1 cellular context compared by ENCODE assay signal in the genomic region with DNA sequence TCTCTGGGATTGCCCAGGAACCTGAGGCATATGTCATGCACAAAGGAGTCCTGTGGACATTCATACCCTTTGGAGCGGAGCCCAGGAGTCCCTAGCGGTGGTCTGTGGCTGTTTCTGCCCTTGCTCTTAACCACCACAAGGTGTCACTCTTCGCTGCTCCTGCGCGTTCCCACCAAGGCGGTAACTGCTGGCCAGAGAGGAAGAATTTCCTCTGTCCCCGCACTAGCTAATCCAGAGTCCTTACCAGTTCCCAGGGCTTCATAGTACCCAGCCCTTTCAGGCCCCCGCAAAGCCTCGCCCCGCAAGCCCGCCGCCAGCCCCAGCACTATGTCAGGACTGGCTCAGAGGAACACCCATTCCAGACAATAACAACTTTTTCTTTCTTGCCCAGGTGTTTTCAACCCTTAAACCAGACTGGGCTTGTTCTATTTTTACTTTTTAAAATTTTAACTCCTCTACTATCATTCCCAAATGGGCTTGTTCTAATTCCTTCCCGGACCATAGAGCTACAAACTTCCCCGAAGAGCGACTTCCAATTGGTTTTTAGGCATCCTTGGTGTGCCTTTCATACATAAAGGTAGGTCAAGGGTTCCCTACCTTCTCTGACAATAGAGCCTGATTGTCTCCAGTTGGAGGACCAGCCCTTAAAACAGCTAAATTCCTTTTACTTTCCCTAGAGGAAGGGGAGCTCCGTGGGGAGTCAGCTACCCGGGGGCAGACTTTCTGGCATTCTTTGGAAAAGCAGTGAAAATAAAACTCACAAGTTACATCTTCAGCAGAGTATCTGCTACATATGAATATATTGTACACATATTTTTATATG.
A peak's percentile ranks its signal among the peaks of the same experiment; 100 is the strongest.
TF ChIP-seq lines count a peak whose summit lies in the region.

No MANE protein-coding gene starts in this region.

TF ChIP-seq in K562, 482 proteins besides CTCF, POLR2A, EP300 and RAD21 (continued from another document and continues in another):
- TF ChIP-seq KLF10 (CRISPR knock-in tag; IDR thresholded peaks at IDR 0.05) (no peak), ZNF586 (CRISPR knock-in tag; conservative IDR thresholded peaks at IDR 0.05) (no peak), MAFG (tag; conservative IDR thresholded peaks at IDR 0.05) (no peak), TBL1XR1 (IDR thresholded peaks at IDR 0.05; ENCODE audit: low read length in 2 of 2) (no peak), ESRRA (IDR thresholded peaks at IDR 0.05; ENCODE audit: borderline replicate concordance, low read depth) (peak; percentile 29; the same call in 1 of the 2 replicates), CSDE1 (IDR thresholded peaks at IDR 0.05) (no peak), PRPF4 (IDR thresholded peaks at IDR 0.05; ENCODE audit: insufficient read depth, low read depth, low read length, poor library complexity, severe bottlenecking) (no peak), CBFB (CRISPR knock-in tag; IDR thresholded peaks at IDR 0.05) (no peak), ZNF324 (CRISPR knock-in tag; IDR thresholded peaks at IDR 0.05) (no peak), LCOR (CRISPR knock-in tag; IDR thresholded peaks at IDR 0.05) (0 out of 2 replicates have a peak, but pooled peaks have one; percentile 13), ASH1L (IDR thresholded peaks at IDR 0.05; ENCODE audit: borderline replicate concordance, low read depth, partially characterized antibody) (no peak), ZNF23 (CRISPR knock-in tag; IDR thresholded peaks at IDR 0.05) (no peak), POLR2AphosphoS5 (IDR thresholded peaks at IDR 0.05; ENCODE audit: control insufficient read depth, insufficient read depth, low read depth, low read length) (no peak), SRSF9 (IDR thresholded peaks at IDR 0.05; ENCODE audit: borderline replicate concordance, low read depth, low read length) (no peak), SNRNP70 (optimal IDR thresholded peaks at IDR 0.05; ENCODE audit: low read depth, low read length) (no peak), IRF2 (CRISPR knock-in tag; IDR thresholded peaks at IDR 0.05) (no peak), PHB (CRISPR knock-in tag; IDR thresholded peaks at IDR 0.05) (no peak), BRCA1 (IDR thresholded peaks at IDR 0.05) (no peak), BRCA1 (CRISPR knock-in tag; IDR thresholded peaks at IDR 0.05) (no peak), DMBX1 (CRISPR knock-in tag; IDR thresholded peaks at IDR 0.05; ENCODE audit: borderline replicate concordance) (no peak)
- TF ChIP-seq, protein P1, sequence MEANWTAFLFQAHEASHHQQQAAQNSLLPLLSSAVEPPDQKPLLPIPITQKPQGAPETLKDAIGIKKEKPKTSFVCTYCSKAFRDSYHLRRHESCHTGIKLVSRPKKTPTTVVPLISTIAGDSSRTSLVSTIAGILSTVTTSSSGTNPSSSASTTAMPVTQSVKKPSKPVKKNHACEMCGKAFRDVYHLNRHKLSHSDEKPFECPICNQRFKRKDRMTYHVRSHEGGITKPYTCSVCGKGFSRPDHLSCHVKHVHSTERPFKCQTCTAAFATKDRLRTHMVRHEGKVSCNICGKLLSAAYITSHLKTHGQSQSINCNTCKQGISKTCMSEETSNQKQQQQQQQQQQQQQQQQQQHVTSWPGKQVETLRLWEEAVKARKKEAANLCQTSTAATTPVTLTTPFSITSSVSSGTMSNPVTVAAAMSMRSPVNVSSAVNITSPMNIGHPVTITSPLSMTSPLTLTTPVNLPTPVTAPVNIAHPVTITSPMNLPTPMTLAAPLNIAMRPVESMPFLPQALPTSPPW (CRISPR knock-in tag; IDR thresholded peaks at IDR 0.05), result no peak
- TF ChIP-seq, protein P2, sequence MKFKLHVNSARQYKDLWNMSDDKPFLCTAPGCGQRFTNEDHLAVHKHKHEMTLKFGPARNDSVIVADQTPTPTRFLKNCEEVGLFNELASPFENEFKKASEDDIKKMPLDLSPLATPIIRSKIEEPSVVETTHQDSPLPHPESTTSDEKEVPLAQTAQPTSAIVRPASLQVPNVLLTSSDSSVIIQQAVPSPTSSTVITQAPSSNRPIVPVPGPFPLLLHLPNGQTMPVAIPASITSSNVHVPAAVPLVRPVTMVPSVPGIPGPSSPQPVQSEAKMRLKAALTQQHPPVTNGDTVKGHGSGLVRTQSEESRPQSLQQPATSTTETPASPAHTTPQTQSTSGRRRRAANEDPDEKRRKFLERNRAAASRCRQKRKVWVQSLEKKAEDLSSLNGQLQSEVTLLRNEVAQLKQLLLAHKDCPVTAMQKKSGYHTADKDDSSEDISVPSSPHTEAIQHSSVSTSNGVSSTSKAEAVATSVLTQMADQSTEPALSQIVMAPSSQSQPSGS (CRISPR knock-in tag; IDR thresholded peaks at IDR 0.05), result no peak
- TF ChIP-seq, protein P3, sequence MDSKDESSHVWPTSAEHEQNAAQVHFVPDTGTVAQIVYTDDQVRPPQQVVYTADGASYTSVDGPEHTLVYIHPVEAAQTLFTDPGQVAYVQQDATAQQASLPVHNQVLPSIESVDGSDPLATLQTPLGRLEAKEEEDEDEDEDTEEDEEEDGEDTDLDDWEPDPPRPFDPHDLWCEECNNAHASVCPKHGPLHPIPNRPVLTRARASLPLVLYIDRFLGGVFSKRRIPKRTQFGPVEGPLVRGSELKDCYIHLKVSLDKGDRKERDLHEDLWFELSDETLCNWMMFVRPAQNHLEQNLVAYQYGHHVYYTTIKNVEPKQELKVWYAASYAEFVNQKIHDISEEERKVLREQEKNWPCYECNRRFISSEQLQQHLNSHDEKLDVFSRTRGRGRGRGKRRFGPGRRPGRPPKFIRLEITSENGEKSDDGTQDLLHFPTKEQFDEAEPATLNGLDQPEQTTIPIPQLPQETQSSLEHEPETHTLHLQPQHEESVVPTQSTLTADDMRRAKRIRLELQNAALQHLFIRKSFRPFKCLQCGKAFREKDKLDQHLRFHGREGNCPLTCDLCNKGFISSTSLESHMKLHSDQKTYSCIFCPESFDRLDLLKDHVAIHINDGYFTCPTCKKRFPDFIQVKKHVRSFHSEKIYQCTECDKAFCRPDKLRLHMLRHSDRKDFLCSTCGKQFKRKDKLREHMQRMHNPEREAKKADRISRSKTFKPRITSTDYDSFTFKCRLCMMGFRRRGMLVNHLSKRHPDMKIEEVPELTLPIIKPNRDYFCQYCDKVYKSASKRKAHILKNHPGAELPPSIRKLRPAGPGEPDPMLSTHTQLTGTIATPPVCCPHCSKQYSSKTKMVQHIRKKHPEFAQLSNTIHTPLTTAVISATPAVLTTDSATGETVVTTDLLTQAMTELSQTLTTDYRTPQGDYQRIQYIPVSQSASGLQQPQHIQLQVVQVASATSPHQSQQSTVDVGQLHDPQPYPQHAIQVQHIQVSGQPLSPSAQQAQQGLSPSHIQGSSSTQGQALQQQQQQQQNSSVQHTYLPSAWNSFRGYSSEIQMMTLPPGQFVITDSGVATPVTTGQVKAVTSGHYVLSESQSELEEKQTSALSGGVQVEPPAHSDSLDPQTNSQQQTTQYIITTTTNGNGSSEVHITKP (IDR thresholded peaks at IDR 0.05; ENCODE audit: partially characterized antibody), result no peak
- TF ChIP-seq, protein P4, sequence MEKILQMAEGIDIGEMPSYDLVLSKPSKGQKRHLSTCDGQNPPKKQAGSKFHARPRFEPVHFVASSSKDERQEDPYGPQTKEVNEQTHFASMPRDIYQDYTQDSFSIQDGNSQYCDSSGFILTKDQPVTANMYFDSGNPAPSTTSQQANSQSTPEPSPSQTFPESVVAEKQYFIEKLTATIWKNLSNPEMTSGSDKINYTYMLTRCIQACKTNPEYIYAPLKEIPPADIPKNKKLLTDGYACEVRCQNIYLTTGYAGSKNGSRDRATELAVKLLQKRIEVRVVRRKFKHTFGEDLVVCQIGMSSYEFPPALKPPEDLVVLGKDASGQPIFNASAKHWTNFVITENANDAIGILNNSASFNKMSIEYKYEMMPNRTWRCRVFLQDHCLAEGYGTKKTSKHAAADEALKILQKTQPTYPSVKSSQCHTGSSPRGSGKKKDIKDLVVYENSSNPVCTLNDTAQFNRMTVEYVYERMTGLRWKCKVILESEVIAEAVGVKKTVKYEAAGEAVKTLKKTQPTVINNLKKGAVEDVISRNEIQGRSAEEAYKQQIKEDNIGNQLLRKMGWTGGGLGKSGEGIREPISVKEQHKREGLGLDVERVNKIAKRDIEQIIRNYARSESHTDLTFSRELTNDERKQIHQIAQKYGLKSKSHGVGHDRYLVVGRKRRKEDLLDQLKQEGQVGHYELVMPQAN (IDR thresholded peaks at IDR 0.05; ENCODE audit: borderline replicate concordance), result no peak
- TF ChIP-seq, protein P5, sequence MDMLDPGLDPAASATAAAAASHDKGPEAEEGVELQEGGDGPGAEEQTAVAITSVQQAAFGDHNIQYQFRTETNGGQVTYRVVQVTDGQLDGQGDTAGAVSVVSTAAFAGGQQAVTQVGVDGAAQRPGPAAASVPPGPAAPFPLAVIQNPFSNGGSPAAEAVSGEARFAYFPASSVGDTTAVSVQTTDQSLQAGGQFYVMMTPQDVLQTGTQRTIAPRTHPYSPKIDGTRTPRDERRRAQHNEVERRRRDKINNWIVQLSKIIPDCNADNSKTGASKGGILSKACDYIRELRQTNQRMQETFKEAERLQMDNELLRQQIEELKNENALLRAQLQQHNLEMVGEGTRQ (CRISPR knock-in tag; IDR thresholded peaks at IDR 0.05), result no peak
- TF ChIP-seq, protein P6, sequence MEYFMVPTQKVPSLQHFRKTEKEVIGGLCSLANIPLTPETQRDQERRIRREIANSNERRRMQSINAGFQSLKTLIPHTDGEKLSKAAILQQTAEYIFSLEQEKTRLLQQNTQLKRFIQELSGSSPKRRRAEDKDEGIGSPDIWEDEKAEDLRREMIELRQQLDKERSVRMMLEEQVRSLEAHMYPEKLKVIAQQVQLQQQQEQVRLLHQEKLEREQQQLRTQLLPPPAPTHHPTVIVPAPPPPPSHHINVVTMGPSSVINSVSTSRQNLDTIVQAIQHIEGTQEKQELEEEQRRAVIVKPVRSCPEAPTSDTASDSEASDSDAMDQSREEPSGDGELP (CRISPR knock-in tag; IDR thresholded peaks at IDR 0.05; ENCODE audit: borderline replicate concordance), result no peak; the same call in 1 of the 2 replicates
- TF ChIP-seq, protein P7, sequence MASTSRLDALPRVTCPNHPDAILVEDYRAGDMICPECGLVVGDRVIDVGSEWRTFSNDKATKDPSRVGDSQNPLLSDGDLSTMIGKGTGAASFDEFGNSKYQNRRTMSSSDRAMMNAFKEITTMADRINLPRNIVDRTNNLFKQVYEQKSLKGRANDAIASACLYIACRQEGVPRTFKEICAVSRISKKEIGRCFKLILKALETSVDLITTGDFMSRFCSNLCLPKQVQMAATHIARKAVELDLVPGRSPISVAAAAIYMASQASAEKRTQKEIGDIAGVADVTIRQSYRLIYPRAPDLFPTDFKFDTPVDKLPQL (IDR thresholded peaks at IDR 0.05; ENCODE audit: extremely low read depth, insufficient read length), result no peak
- TF ChIP-seq, protein P8, sequence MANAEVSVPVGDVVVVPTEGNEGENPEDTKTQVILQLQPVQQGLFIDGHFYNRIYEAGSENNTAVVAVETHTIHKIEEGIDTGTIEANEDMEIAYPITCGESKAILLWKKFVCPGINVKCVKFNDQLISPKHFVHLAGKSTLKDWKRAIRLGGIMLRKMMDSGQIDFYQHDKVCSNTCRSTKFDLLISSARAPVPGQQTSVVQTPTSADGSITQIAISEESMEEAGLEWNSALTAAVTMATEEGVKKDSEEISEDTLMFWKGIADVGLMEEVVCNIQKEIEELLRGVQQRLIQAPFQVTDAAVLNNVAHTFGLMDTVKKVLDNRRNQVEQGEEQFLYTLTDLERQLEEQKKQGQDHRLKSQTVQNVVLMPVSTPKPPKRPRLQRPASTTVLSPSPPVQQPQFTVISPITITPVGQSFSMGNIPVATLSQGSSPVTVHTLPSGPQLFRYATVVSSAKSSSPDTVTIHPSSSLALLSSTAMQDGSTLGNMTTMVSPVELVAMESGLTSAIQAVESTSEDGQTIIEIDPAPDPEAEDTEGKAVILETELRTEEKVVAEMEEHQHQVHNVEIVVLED (CRISPR knock-in tag; IDR thresholded peaks at IDR 0.05), result no peak
- TF ChIP-seq, protein P9, sequence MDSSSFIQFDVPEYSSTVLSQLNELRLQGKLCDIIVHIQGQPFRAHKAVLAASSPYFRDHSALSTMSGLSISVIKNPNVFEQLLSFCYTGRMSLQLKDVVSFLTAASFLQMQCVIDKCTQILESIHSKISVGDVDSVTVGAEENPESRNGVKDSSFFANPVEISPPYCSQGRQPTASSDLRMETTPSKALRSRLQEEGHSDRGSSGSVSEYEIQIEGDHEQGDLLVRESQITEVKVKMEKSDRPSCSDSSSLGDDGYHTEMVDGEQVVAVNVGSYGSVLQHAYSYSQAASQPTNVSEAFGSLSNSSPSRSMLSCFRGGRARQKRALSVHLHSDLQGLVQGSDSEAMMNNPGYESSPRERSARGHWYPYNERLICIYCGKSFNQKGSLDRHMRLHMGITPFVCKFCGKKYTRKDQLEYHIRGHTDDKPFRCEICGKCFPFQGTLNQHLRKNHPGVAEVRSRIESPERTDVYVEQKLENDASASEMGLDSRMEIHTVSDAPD (CRISPR knock-in tag; IDR thresholded peaks at IDR 0.05), result no peak
- TF ChIP-seq, protein P10, sequence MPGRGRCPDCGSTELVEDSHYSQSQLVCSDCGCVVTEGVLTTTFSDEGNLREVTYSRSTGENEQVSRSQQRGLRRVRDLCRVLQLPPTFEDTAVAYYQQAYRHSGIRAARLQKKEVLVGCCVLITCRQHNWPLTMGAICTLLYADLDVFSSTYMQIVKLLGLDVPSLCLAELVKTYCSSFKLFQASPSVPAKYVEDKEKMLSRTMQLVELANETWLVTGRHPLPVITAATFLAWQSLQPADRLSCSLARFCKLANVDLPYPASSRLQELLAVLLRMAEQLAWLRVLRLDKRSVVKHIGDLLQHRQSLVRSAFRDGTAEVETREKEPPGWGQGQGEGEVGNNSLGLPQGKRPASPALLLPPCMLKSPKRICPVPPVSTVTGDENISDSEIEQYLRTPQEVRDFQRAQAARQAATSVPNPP (IDR thresholded peaks at IDR 0.05; ENCODE audit: borderline replicate concordance, insufficient read depth, insufficient read length), result no peak
- TF ChIP-seq, protein P11, sequence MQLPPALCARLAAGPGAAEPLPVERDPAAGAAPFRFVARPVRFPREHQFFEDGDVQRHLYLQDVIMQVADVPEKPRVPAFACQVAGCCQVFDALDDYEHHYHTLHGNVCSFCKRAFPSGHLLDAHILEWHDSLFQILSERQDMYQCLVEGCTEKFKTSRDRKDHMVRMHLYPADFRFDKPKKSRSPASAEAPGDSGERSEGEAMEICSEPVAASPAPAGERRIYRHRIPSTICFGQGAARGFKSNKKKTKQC (CRISPR knock-in tag; IDR thresholded peaks at IDR 0.05), result no peak; the same call in 1 of the 2 replicates
- TF ChIP-seq, protein P12, sequence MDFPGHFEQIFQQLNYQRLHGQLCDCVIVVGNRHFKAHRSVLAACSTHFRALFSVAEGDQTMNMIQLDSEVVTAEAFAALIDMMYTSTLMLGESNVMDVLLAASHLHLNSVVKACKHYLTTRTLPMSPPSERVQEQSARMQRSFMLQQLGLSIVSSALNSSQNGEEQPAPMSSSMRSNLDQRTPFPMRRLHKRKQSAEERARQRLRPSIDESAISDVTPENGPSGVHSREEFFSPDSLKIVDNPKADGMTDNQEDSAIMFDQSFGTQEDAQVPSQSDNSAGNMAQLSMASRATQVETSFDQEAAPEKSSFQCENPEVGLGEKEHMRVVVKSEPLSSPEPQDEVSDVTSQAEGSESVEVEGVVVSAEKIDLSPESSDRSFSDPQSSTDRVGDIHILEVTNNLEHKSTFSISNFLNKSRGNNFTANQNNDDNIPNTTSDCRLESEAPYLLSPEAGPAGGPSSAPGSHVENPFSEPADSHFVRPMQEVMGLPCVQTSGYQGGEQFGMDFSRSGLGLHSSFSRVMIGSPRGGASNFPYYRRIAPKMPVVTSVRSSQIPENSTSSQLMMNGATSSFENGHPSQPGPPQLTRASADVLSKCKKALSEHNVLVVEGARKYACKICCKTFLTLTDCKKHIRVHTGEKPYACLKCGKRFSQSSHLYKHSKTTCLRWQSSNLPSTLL (IDR thresholded peaks at IDR 0.05), result no peak
- TF ChIP-seq, protein P13, sequence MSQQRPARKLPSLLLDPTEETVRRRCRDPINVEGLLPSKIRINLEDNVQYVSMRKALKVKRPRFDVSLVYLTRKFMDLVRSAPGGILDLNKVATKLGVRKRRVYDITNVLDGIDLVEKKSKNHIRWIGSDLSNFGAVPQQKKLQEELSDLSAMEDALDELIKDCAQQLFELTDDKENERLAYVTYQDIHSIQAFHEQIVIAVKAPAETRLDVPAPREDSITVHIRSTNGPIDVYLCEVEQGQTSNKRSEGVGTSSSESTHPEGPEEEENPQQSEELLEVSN (IDR thresholded peaks at IDR 0.05; ENCODE audit: borderline replicate concordance in 1 of 2, extremely low read depth in 1 of 2, insufficient read depth in 1 of 2, insufficient read length in 1 of 2, low read depth in 1 of 2, low read length in 1 of 2, poor library complexity in 1 of 2, severe bottlenecking in 1 of 2), result peak in 1 of 2 experiments; percentile 27
